In the genomic region with DNA sequence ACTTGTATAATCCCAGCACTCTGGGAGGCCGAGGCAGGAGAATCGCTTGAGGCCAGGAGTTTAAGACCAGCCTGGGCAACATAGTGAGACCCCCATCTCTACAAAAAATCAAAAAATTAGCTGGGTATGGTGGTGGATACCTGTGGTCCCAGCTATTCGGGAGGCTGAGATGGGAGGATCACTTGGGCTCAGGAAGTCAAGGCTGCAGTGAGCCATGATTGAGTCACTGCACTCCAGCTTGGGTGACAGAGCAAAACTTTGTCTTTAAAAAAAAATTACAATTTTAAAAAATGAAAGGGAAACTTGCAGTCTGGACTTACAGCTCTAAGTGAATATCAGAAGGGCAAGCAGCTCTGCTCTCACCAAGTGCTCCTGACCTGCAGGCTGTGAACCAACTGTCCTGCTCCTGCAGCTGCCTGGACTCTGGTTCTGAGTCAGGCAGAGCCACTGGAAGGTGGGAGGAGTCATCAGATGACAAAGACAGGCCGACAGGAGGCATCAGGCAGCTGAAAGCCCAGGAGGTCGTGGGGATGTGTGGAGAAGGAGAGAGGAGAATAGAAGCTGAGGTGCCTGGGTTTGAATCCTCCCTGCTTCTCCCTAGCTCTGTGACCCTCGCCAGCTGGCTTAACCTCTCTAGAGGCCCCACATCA, we compare ENCODE assay signal across 8 cellular contexts. TPM values are rescaled to one million over a fixed set of nuclear protein-coding genes. Genes with fewer than 3 reads are reported as not detected.
DNase-seq lines count a peak whose midpoint lies in the region; TF ChIP-seq lines count a peak whose summit lies in the region.

No MANE protein-coding gene starts in this region.

- H3K27me3 Mint-ChIP-seq in activated CD4-positive, alpha-beta T cell treated with anti-CD3 and anti-CD28 coated beads, Interleukin-2, amount 10 ng/mL, durations not matched to agents 7 days and 5 days: no peaks in the 10 kb centered on the region
- H3K27me3 Mint-ChIP-seq in HFFc6 (ENCODE audit: insufficient read depth): peaks cover 15% of the 10 kb centered on the region

- peaks cover 8% of the 10 kb centered on the region for H3K4me1 Mint-ChIP-seq in activated CD4-positive, alpha-beta T cell treated with anti-CD3 and anti-CD28 coated beads, Interleukin-2, amount 10 ng/mL, durations not matched to agents 7 days and 5 days
- peaks cover 10% of the 10 kb centered on the region for H3K4me1 Mint-ChIP-seq in HFFc6 (ENCODE audit: low read depth)

- no peak overlapping the region for H3K27ac Mint-ChIP-seq in activated CD4-positive, alpha-beta T cell treated with anti-CD3 and anti-CD28 coated beads, Interleukin-2, amount 10 ng/mL, durations not matched to agents 7 days and 5 days
- 0 out of 2 replicates have a peak overlapping the region, but pooled peaks have one; percentile 16 for H3K27ac Mint-ChIP-seq in HFFc6

- TF ChIP-seq CTCF in HFFc6 (IDR thresholded peaks at IDR 0.05) (peak; percentile 40; the same call in 1 of the 2 replicates), fibroblast of pulmonary artery (IDR thresholded peaks at IDR 0.05; ENCODE audit: low read length, missing control alignments) (peak; percentile 15), colonic mucosa (IDR thresholded peaks at IDR 0.05) (no peak)

- H3K36me3 Mint-ChIP-seq in activated CD4-positive, alpha-beta T cell treated with anti-CD3 and anti-CD28 coated beads, Interleukin-2, amount 10 ng/mL, durations not matched to agents 7 days and 5 days (ENCODE audit: low read depth): peaks cover 42% of the 10 kb centered on the region
- peaks cover 2% of the 10 kb centered on the region; the same call in 1 of the 2 replicates for H3K36me3 Mint-ChIP-seq in HFFc6 (ENCODE audit: low read depth)

- no peaks in the 10 kb centered on the region for H3K27me3 ChIP-seq in colonic mucosa

- DNase-seq in activated CD4-positive, alpha-beta T cell treated with anti-CD3 and anti-CD28 coated beads for 48 hours: peak; percentile 25
- DNase-seq in activated CD4-positive, alpha-beta T cell treated with anti-CD3 and anti-CD28 coated beads, Interleukin-2, amount 10 ng/mL, durations not matched to agents 7 days and 5 days: no peak
- DNase-seq in HFFc6: peak; percentile 61
- peak; percentile 53 for DNase-seq in RPMI7951 (ENCODE audit: low read depth)
- peak; percentile 41 for DNase-seq in fibroblast of pulmonary artery (ENCODE audit: low read depth)
- no peak for DNase-seq in colonic mucosa
- DNase-seq in UCSD-AML1 (lab: John Stamatoyannopoulos, UW; ENCODE audit: unreplicated experiment): no peak
- DNase-seq in ureter (ENCODE audit: low spot score): no peak

- H3K4me1 ChIP-seq in colonic mucosa: no peaks in the 10 kb centered on the region

- no peak overlapping the region for H3K27ac ChIP-seq in colonic mucosa

- intact Hi-C loops in colonic mucosa (cut with DNase I): no loop called here

- no peaks in the 10 kb centered on the region for H3K9me3 Mint-ChIP-seq in activated CD4-positive, alpha-beta T cell treated with anti-CD3 and anti-CD28 coated beads, Interleukin-2, amount 10 ng/mL, durations not matched to agents 7 days and 5 days
- no peaks in the 10 kb centered on the region for H3K9me3 Mint-ChIP-seq in HFFc6

- H3K4me3 Mint-ChIP-seq in activated CD4-positive, alpha-beta T cell treated with anti-CD3 and anti-CD28 coated beads, Interleukin-2, amount 10 ng/mL, durations not matched to agents 7 days and 5 days: no peak overlapping the region
- H3K4me3 Mint-ChIP-seq in HFFc6: no peak overlapping the region

- H3K36me3 ChIP-seq in colonic mucosa: peaks cover 2% of the 10 kb centered on the region

- no peak overlapping the region for H3K9ac ChIP-seq in colonic mucosa (ENCODE audit: low read depth in 2 of 2, low read length in 2 of 2)

- POLR2A ChIA-PET in activated CD4-positive, alpha-beta T cell treated with anti-CD3 and anti-CD28 coated beads, Interleukin-2, amount 10 ng/mL, durations not matched to agents 7 days and 5 days (lab: Charles Lee): no interaction called here

- H3K4me3 ChIP-seq in fibroblast of pulmonary artery (replicated peaks; ENCODE audit: low read depth, low read length) (no peak overlapping the region), colonic mucosa (no peak overlapping the region)

- H3K9me3 ChIP-seq in colonic mucosa: no peaks in the 10 kb centered on the region

- CTCF ChIA-PET in activated CD4-positive, alpha-beta T cell treated with anti-CD3 and anti-CD28 coated beads, Interleukin-2, amount 10 ng/mL, durations not matched to agents 7 days and 5 days (lab: Charles Lee): interaction anchor here (0.5 to 1.8 kb wide), 8 partner anchors 15 to 161 kb away, joined by 3 to 5 read pairs (median 3); no protein-coding TSS in a partner anchor

RNA-seq across cellular contexts. Expression of a gene that starts 9.6 kb away (rescaled TPM):
- not detected for total RNA-seq in activated CD4-positive, alpha-beta T cell treated with anti-CD3 and anti-CD28 coated beads, Interleukin-2, amount 10 ng/mL, durations not matched to agents 7 days and 5 days
- total RNA-seq in HFFc6 (2021; fragmentation: NEBNext Ultra II Directional; extraction: Animal tissue kit (Norgen Biotek cat#: 25700)): not detected
- total RNA-seq in RPMI7951 (2014; rRNA removed; shearing (Covaris generic)): not detected in 2 replicates
- total RNA-seq in colonic mucosa (not detected), ureter (not detected)

RNA-seq across cellular contexts. Expression of a gene that starts 16.4 kb away (rescaled TPM):
- total RNA-seq in activated CD4-positive, alpha-beta T cell treated with anti-CD3 and anti-CD28 coated beads, Interleukin-2, amount 10 ng/mL, durations not matched to agents 7 days and 5 days: 10 to 100 TPM; 87.3 to 97.7 TPM
- total RNA-seq in HFFc6 (2021; fragmentation: NEBNext Ultra II Directional; extraction: Animal tissue kit (Norgen Biotek cat#: 25700)): 10 to 100 TPM; 43.6 to 72.9 (median 58.4) TPM
- total RNA-seq in RPMI7951 (2014; rRNA removed; shearing (Covaris generic)): 83.3 and 89.8 TPM in 2 replicates
- total RNA-seq in colonic mucosa (10 to 100 TPM; 54.8 to 67.1 TPM), ureter (50.5 TPM)

RNA-seq across cellular contexts. Expression of a gene that starts 20.5 kb away (rescaled TPM):
- 100 to 1,000 TPM; 303 to 350 TPM for total RNA-seq in activated CD4-positive, alpha-beta T cell treated with anti-CD3 and anti-CD28 coated beads, Interleukin-2, amount 10 ng/mL, durations not matched to agents 7 days and 5 days
- 10 to 100 TPM; 34.1 to 46.5 (median 43.3) TPM for total RNA-seq in HFFc6 (2021; fragmentation: NEBNext Ultra II Directional; extraction: Animal tissue kit (Norgen Biotek cat#: 25700))
- 57.7 and 62.9 TPM in 2 replicates for total RNA-seq in RPMI7951 (2014; rRNA removed; shearing (Covaris generic))
- 10 to 100 TPM; 28.3 to 35.3 TPM for total RNA-seq in colonic mucosa
- 83.1 TPM for total RNA-seq in ureter

RNA-seq across cellular contexts. Expression of a gene that starts 31.5 kb away (rescaled TPM):
- total RNA-seq in activated CD4-positive, alpha-beta T cell treated with anti-CD3 and anti-CD28 coated beads, Interleukin-2, amount 10 ng/mL, durations not matched to agents 7 days and 5 days: 10 to 100 TPM; 22.9 to 23.4 TPM
- total RNA-seq in HFFc6 (2021; fragmentation: NEBNext Ultra II Directional; extraction: Animal tissue kit (Norgen Biotek cat#: 25700)): 1 to 10 TPM; 3.1 to 4.7 (median 4.3) TPM
- 6.5 and 7.3 TPM in 2 replicates for total RNA-seq in RPMI7951 (2014; rRNA removed; shearing (Covaris generic))
- 10 to 100 TPM in 1 of 2 donors, 1 to 10 TPM in 1; 8.7 to 19.0 TPM for total RNA-seq in colonic mucosa
- 10.4 TPM for total RNA-seq in ureter

RNA-seq across cellular contexts. Expression of a gene that starts 50.5 kb away (rescaled TPM):
- under 1 TPM in 1 of 2 experiments, not detected in 1; 0.23 TPM for total RNA-seq in activated CD4-positive, alpha-beta T cell treated with anti-CD3 and anti-CD28 coated beads, Interleukin-2, amount 10 ng/mL, durations not matched to agents 7 days and 5 days
- under 1 TPM in 5 of 6 experiments, not detected in 1; 0.11 to 0.51 (median 0.25) TPM for total RNA-seq in HFFc6 (2021; fragmentation: NEBNext Ultra II Directional; extraction: Animal tissue kit (Norgen Biotek cat#: 25700))
- 0.10 and 0.48 TPM in 2 replicates for total RNA-seq in RPMI7951 (2014; rRNA removed; shearing (Covaris generic))
- total RNA-seq in colonic mucosa (10 to 100 TPM; 18.7 to 57.5 TPM), ureter (302 TPM)

Comparison
In these comparisons a context has a peak if more than half of its experiments do, and no peak if none do; other contexts are left out.
1. DNase-seq: peak in activated CD4-positive, alpha-beta T cell treated with anti-CD3 and anti-CD28 coated beads for 48 hours (single experiment), HFFc6 (single experiment), RPMI7951 (single experiment) and fibroblast of pulmonary artery (single experiment); none in activated CD4-positive, alpha-beta T cell treated with anti-CD3 and anti-CD28 coated beads, Interleukin-2, amount 10 ng/mL, durations not matched to agents 7 days and 5 days (single experiment), colonic mucosa (single experiment), UCSD-AML1 (single experiment) and ureter (single experiment).